8 cellular contexts compared by ENCODE assay signal in the genomic region with DNA sequence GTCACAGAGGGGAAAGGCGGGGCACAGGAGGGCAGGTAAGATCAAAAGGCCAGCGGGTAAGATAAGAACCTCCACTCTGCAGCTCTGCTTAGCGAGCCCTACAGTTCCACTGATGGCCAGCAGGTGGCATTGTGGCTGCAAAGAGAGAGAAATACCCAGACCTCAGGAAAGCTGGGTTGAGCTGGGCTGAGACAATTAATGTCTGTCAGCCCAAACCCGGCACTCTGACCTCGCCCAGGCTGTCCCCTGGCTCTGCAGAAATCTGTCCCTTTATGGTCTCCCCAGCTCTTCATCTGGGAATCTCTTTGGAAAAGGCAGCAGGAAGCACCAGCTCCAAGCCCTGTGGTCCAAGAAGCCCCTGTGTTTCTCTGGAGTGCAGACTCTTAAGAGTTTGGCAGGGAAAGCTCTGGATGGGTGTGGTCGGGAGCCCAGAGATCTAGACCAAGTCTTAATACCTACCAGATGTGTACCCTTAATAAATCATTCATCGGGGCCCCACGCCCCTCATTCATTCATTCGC. TPM values are rescaled to one million over a fixed set of nuclear protein-coding genes. Genes with fewer than 3 reads are reported as not detected.
DNase-seq lines count a peak whose midpoint lies in the region; ATAC-seq and TF ChIP-seq lines count a peak whose summit lies in the region.

No MANE protein-coding gene starts in this region.

- no peaks in the 10 kb centered on the region for H3K27me3 Mint-ChIP-seq in activated naive CD4-positive, alpha-beta T cell treated with anti-CD3 and anti-CD28 coated beads, Interleukin-2, amount 50 U/mL, for 24 hours

- H3K27me3 ChIP-seq in DND-41 (ENCODE audit: insufficient read depth, low read length, poor library complexity): no peaks in the 10 kb centered on the region

- H3K4me1 Mint-ChIP-seq in activated naive CD4-positive, alpha-beta T cell treated with anti-CD3 and anti-CD28 coated beads, Interleukin-2, amount 50 U/mL, for 24 hours: peaks cover 52% of the 10 kb centered on the region

- H3K9me3 ChIP-seq in DND-41 (ENCODE audit: insufficient read depth, low read length, severe bottlenecking): no peaks in the 10 kb centered on the region

- ATAC-seq in DND-41 (ENCODE audit: insufficient read depth, low read depth) (peak; percentile 93), GM21576 (IDR thresholded peaks at IDR 0.05; ENCODE audit: unreplicated experiment) (peak; percentile 80), HG03025 (IDR thresholded peaks at IDR 0.05; ENCODE audit: low FRiP score, unreplicated experiment) (no peak)

- H3K27ac Mint-ChIP-seq in activated naive CD4-positive, alpha-beta T cell treated with anti-CD3 and anti-CD28 coated beads, Interleukin-2, amount 50 U/mL, for 24 hours: peak overlapping the region; percentile 89

- H3K4me3 ChIP-seq in DND-41 (ENCODE audit: low read depth in 1 of 2, low read length in 2 of 2): no peak overlapping the region

- H4K20me1 ChIP-seq in DND-41 (ENCODE audit: insufficient read depth, low read length): peaks cover 66% of the 10 kb centered on the region

- peaks cover 3% of the 10 kb centered on the region for H3K36me3 Mint-ChIP-seq in activated naive CD4-positive, alpha-beta T cell treated with anti-CD3 and anti-CD28 coated beads, Interleukin-2, amount 50 U/mL, for 24 hours

- no peak overlapping the region for H2AFZ ChIP-seq in DND-41 (ENCODE audit: low read depth, low read length)

- peak; percentile 90 for TF ChIP-seq CTCF in DND-41 (IDR thresholded peaks at IDR 0.05; ENCODE audit: borderline replicate concordance, extremely low read depth, low read length, poor library complexity, severe bottlenecking)

- peaks cover 20% of the 10 kb centered on the region for H3K4me1 ChIP-seq in DND-41 (ENCODE audit: insufficient read depth, low read length)

- H3K9ac ChIP-seq in DND-41 (ENCODE audit: low read depth, low read length): no peak overlapping the region

- peaks cover 99% of the 10 kb centered on the region for H3K36me3 ChIP-seq in DND-41 (ENCODE audit: insufficient read depth, low read length)

- no peak overlapping the region for H3K27ac ChIP-seq in DND-41 (ENCODE audit: low read length)

- no peaks in the 10 kb centered on the region for H3K9me3 Mint-ChIP-seq in activated naive CD4-positive, alpha-beta T cell treated with anti-CD3 and anti-CD28 coated beads, Interleukin-2, amount 50 U/mL, for 24 hours

- peak; percentile 79 for DNase-seq in DND-41
- peak; percentile 71 to 72 for DNase-seq in Kasumi-1 (lab: John Stamatoyannopoulos, UW)
- peak; percentile 42 for DNase-seq in SKM-1 treated with dmso at 0.1 percent for 144 hours (lab: John Stamatoyannopoulos, UW; ENCODE audit: unreplicated experiment)
- DNase-seq in cardiac septum (ENCODE audit: low spot score): peak; percentile 90
- peak; percentile 88 for DNase-seq in retina

- H3K4me2 ChIP-seq in DND-41 (ENCODE audit: insufficient read depth, low read length): 0 out of 2 replicates have a peak overlapping the region, but pooled peaks have one; percentile 11

- intact Hi-C loops in cardiac septum (cut with DNase I): loop anchor here (2.0 kb wide), 1 partner anchor 112 kb away; no protein-coding TSS in a partner anchor

- peaks cover 29% of the 10 kb centered on the region for H3K79me2 ChIP-seq in DND-41 (ENCODE audit: insufficient read depth, low read length)

- peak overlapping the region; percentile 6 for H3K4me3 Mint-ChIP-seq in activated naive CD4-positive, alpha-beta T cell treated with anti-CD3 and anti-CD28 coated beads, Interleukin-2, amount 50 U/mL, for 24 hours

RNA-seq across cellular contexts. Expression of a gene that starts 8.3 kb away (rescaled TPM):
- total RNA-seq in cardiac septum: 1,071 TPM

RNA-seq across cellular contexts. Expression of a gene that starts 9.5 kb away (rescaled TPM):
- 9.8 TPM for total RNA-seq in cardiac septum
